ENCODE assay signal across 32 cellular contexts in genomic region chr3:31840252-31840651, GRCh38.
"Had no signal": no experiment of that assay in that cellular context is flagged by ENCODE, and none has a peak within 500 bp of the region (broad histone marks: within the 10 kb centered on the region; RNA-seq: fewer than 3 reads in every experiment).

No MANE protein-coding gene starts in this region.

- H3K9ac ChIP-seq: SK-N-SH had no signal

- H3K9me3 ChIP-seq: MG63, SJSA1, SK-N-SH had no signal

- FAIRE-seq: RCC 7860, TTC549 had no signal

- H3K4me3 ChIP-seq: MG63, PC-9, SJSA1 had no signal

- H3K4me1 ChIP-seq: SJSA1 had no signal

- ATAC-seq: activated CD8-positive, alpha-beta T cell treated with anti-CD3 and anti-CD28 coated beads for 36 hours; activated T-cell treated with anti-CD3 and anti-CD28 coated beads, Interleukin-2, amount 50 U/mL, for 72 hours; activated T-helper 17 cell treated with anti-CD3 and anti-CD28 coated beads, Interleukin-2, amount 50 U/mL, for 72 hours had no signal

- H3K27me3 ChIP-seq: brain microvascular endothelial cell, MG63, SJSA1 had no signal

- H3K4me2 ChIP-seq: PC-9, SK-N-SH had no signal

- H2AFZ ChIP-seq: PC-9 had no signal

- DNase-seq: activated CD4-positive, alpha-beta T cell treated with anti-CD3 and anti-CD28 coated beads, Interleukin-2, amount 10 ng/mL, durations not matched to agents 24 days and 14 days; activated CD4-positive, alpha-beta T cell treated with anti-CD3 and anti-CD28 coated beads, Interleukin-2, amount 50 U/mL, for 4 hours; activated CD8-positive, alpha-beta T cell treated with anti-CD3 and anti-CD28 coated beads for 36 hours; activated effector memory CD4-positive, alpha-beta T cell treated with anti-CD3 and anti-CD28 coated beads, Interleukin-2, amount 50 U/mL, for 16 hours; activated naive CD4-positive, alpha-beta T cell; activated naive CD4-positive, alpha-beta T cell treated with anti-CD3 and anti-CD28 coated beads, Interleukin-2, amount 50 U/mL, for 16 hours; activated naive CD8-positive, alpha-beta T cell treated with anti-CD3 and anti-CD28 coated beads for 36 hours; activated T-cell treated with anti-CD3 and anti-CD28 coated beads, Interleukin-2, amount 50 U/mL, for 1 hour; activated T-cell treated with anti-CD3 and anti-CD28 coated beads, Interleukin-2, amount 50 U/mL, for 72 hours; amniotic stem cell; aorta; brain microvascular endothelial cell; Kasumi-1; KG1; MG63; NCI-H1048; NCI-H1105 treated with DMSO at 0.1 percent for 48 hours; NCI-H1436; NCI-H1694; NCI-H1930; NCI-H2081 treated with DMSO at 0.1 percent for 48 hours; NCI-H345; NCI-H524 treated with DMSO at 0.1 percent for 48 hours; NCI-H748 treated with DMSO at 0.1 percent for 48 hours; NK-92 treated with Interleukin-12 subunit alpha and Interleukin-12 subunit beta, amount 100 ng/mL, for 24 hours; PC-9; SHP77; SK-N-SH had no signal

- H3K36me3 ChIP-seq: brain microvascular endothelial cell, MG63, SJSA1 had no signal

- H3K27ac ChIP-seq: brain microvascular endothelial cell, PC-9, SJSA1 had no signal
